ENCODE assay signal across 15 cellular contexts in genomic region chr9:128122809-128123175, GRCh38. TPM values are rescaled to one million over a fixed set of nuclear protein-coding genes. Genes with fewer than 3 reads are reported as not detected.
"Had no signal": no experiment of that assay in that cellular context is flagged by ENCODE, and none has a peak within 500 bp of the region (broad histone marks: within the 10 kb centered on the region; RNA-seq: fewer than 3 reads in every experiment).

No MANE protein-coding gene starts in this region.

- H3K9me3 ChIP-seq: thyroid gland had no signal

- DNase-seq: activated CD4-positive, alpha-beta T cell treated with anti-CD3 and anti-CD28 coated beads for 1 hour; activated CD4-positive, alpha-beta T cell treated with anti-CD3 and anti-CD28 coated beads, Interleukin-2, amount 50 U/mL, for 48 hours; activated CD8-positive, alpha-beta memory T cell treated with anti-CD3 and anti-CD28 coated beads, Interleukin-2, amount 10 ng/mL, durations not matched to agents 7 days and 5 days; activated gamma-delta T cell; activated naive CD8-positive, alpha-beta T cell treated with anti-CD3 and anti-CD28 coated beads for 36 hours; activated T-cell treated with anti-CD3 and anti-CD28 coated beads, Interleukin-2, amount 50 U/mL, for 48 hours; dermis blood vessel endothelial cell; erythroblast; immature natural killer cell; T-helper 9 cell had no signal

- H3K4me3 ChIP-seq: skin epidermis, thyroid gland had no signal

- H3K27me3 ChIP-seq: thyroid gland had no signal

- H3K27ac ChIP-seq: skin epidermis, thyroid gland had no signal

- ATAC-seq: activated CD8-positive, alpha-beta memory T cell treated with anti-CD3 and anti-CD28 coated beads, Interleukin-2, amount 10 ng/mL, durations not matched to agents 7 days and 5 days had no signal

RNA-seq across cellular contexts. Expression of gene LCN2, which starts 26.5 kb away (rescaled TPM):
- total RNA-seq: activated CD8-positive, alpha-beta memory T cell treated with anti-CD3 and anti-CD28 coated beads, Interleukin-2, amount 10 ng/mL, durations not matched to agents 7 days and 5 days; activated naive CD8-positive, alpha-beta T cell treated with anti-CD3 and anti-CD28 coated beads for 36 hours; cerebellum; dermis blood vessel endothelial cell; glomerular endothelial cell; osteocyte had no signal
